In genomic region chr9:95305770-95306492, GRCh38 we compare ENCODE assay signal across 2 cellular contexts.
A peak's percentile ranks its signal among the peaks of the same experiment; 100 is the strongest.
TF ChIP-seq lines count a peak whose summit lies in the region.

No MANE protein-coding gene starts in this region.

TF ChIP-seq in IMR-90, 13 proteins besides CTCF, POLR2A, EP300 and RAD21:
- no peak for TF ChIP-seq BHLHE40 (IDR thresholded peaks at IDR 0.05; ENCODE audit: low read depth, low read length)

TF ChIP-seq in HepG2, 621 proteins besides CTCF, POLR2A, EP300 and RAD21:
- TF ChIP-seq TSC22D2 (CRISPR knock-in tag; IDR thresholded peaks at IDR 0.05; ENCODE audit: borderline replicate concordance) (no peak), FOXA1 (IDR thresholded peaks at IDR 0.05) (no peak), FOXA1 (CRISPR knock-in tag; IDR thresholded peaks at IDR 0.05) (0 out of 2 replicates have a peak, but pooled peaks have one; percentile 11), CBX5 (CRISPR knock-in tag; IDR thresholded peaks at IDR 0.05; ENCODE audit: borderline replicate concordance) (no peak)
